Comparison of ENCODE assay signal across 31 cellular contexts in the genomic region with DNA sequence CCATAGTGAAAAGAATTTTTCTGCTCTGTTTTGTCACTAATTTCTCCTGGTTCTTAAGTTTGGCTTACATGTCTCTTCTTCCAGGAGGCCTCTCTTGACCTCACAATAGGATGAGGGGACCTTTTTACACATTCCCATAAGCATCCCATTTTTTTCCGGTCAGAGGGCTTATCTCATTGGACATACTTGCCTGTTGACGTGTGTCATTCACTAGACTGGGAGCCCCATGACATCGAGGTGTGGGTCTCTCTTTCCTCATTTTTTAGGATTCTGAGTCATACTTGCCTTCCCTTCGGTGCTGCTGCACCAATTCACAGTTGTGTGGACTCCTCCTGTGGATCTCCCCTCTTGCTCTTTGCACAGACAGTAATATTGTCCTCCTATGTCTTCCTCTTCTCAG.
"Had no signal": no experiment of that assay in that cellular context is flagged by ENCODE, and none has a peak within 500 bp of the region (broad histone marks: within the 10 kb centered on the region; RNA-seq: fewer than 3 reads in every experiment).

No MANE protein-coding gene starts in this region.

- H3K36me3 ChIP-seq: adrenal gland, ascending aorta, brain microvascular endothelial cell, breast epithelium, cardiac muscle cell had no signal

- DNase-seq: activated effector memory CD4-positive, alpha-beta T cell treated with anti-CD3 and anti-CD28 coated beads, Interleukin-2, amount 50 U/mL, for 16 hours; activated effector memory CD4-positive, alpha-beta T cell treated with Interleukin-2 at 50 U/mL for 16 hours; activated gamma-delta T cell; activated gamma-delta T cell treated with Interleukin-2 at 50 U/mL for 16 hours; activated naive CD4-positive, alpha-beta T cell; activated naive CD4-positive, alpha-beta T cell treated with anti-CD3 and anti-CD28 coated beads for 36 hours; activated naive CD4-positive, alpha-beta T cell treated with anti-CD3 and anti-CD28 coated beads, Interleukin-2, amount 10 ng/mL, durations not matched to agents 7 days and 5 days; activated naive CD4-positive, alpha-beta T cell treated with anti-CD3 and anti-CD28 coated beads, Interleukin-2, amount 50 U/mL, for 16 hours; activated naive CD4-positive, alpha-beta T cell treated with Interleukin-2 at 50 U/mL for 16 hours; activated naive CD8-positive, alpha-beta T cell treated with anti-CD3 and anti-CD28 coated beads for 36 hours; activated naive CD8-positive, alpha-beta T cell treated with anti-CD3 and anti-CD28 coated beads, Interleukin-2, amount 10 ng/mL, durations not matched to agents 7 days and 5 days; activated naive CD8-positive, alpha-beta T cell treated with anti-CD3 and anti-CD28 coated beads, Interleukin-2, amount 50 U/mL, for 24 hours; activated T-cell treated with anti-CD3 and anti-CD28 coated beads, Interleukin-2, amount 50 U/mL, for 1 hour; activated T-cell treated with anti-CD3 and anti-CD28 coated beads, Interleukin-2, amount 50 U/mL, for 24 hours; activated T-cell treated with anti-CD3 and anti-CD28 coated beads, Interleukin-2, amount 50 U/mL, for 4 hours; activated T-cell treated with anti-CD3 and anti-CD28 coated beads, Interleukin-2, amount 50 U/mL, for 48 hours; activated T-cell treated with anti-CD3 and anti-CD28 coated beads, Interleukin-2, amount 50 U/mL, for 72 hours; adrenal gland; amniotic stem cell; anterior cingulate cortex; aorta; body of pancreas; brain microvascular endothelial cell; caudate nucleus; central memory CD4-positive, alpha-beta T cell; cerebellar nuclear complex had no signal

- H3K4me3 ChIP-seq: adrenal gland, ascending aorta, body of pancreas, breast epithelium, cardiac muscle cell had no signal

- ATAC-seq: activated naive CD4-positive, alpha-beta T cell treated with anti-CD3 and anti-CD28 coated beads, Interleukin-2, amount 50 U/mL, for 72 hours; activated naive CD8-positive, alpha-beta T cell treated with anti-CD3 and anti-CD28 coated beads, Interleukin-2, amount 50 U/mL, for 24 hours; activated T-cell treated with anti-CD3 and anti-CD28 coated beads, Interleukin-2, amount 50 U/mL, for 4 hours; activated T-cell treated with anti-CD3 and anti-CD28 coated beads, Interleukin-2, amount 50 U/mL, for 72 hours; activated T-helper 17 cell treated with anti-CD3 and anti-CD28 coated beads, Interleukin-2, amount 50 U/mL, for 72 hours; body of pancreas had no signal

- H3K27ac ChIP-seq: adrenal gland, ascending aorta, body of pancreas, brain microvascular endothelial cell, breast epithelium, cardiac muscle cell had no signal

- H3K27me3 ChIP-seq: adrenal gland, ascending aorta, body of pancreas, brain microvascular endothelial cell, breast epithelium, cardiac muscle cell had no signal

- H3K9me3 ChIP-seq: adrenal gland, ascending aorta, body of pancreas, breast epithelium had no signal

- H3K4me1 ChIP-seq: adrenal gland, ascending aorta, body of pancreas, breast epithelium had no signal
